Comparison of ENCODE assay signal across 8 cellular contexts in genomic region chr17:36935681-36936454, GRCh38. TPM values are rescaled to one million over a fixed set of nuclear protein-coding genes. Genes with fewer than 3 reads are reported as not detected.
A peak's percentile ranks its signal among the peaks of the same experiment; 100 is the strongest.
DNase-seq lines count a peak whose midpoint lies in the region; ATAC-seq, FAIRE-seq and TF ChIP-seq lines count a peak whose summit lies in the region.

No MANE protein-coding gene starts in this region.

- no peaks in the 10 kb centered on the region for H3K36me3 Mint-ChIP-seq in CD4-positive, alpha-beta T cell (ENCODE audit: low read depth)
- no peaks in the 10 kb centered on the region for H3K36me3 Mint-ChIP-seq in activated naive CD4-positive, alpha-beta T cell treated with anti-CD3 and anti-CD28 coated beads, Interleukin-2, amount 50 U/mL, for 24 hours

- 0% methylated on average over 22 to 43 of the region's 48 CpGs for WGBS in mesodermal cell (ENCODE audit: insufficient coverage in 2 of 2), 2 experiments

- H3K9me3 ChIP-seq in CD4-positive, alpha-beta T cell (ENCODE audit: control insufficient read depth, low read length): no peaks in the 10 kb centered on the region
- H3K9me3 ChIP-seq in HUES48 (ENCODE audit: control insufficient read depth, insufficient read depth, low read length) (no peaks in the 10 kb centered on the region), mesodermal cell (ENCODE audit: control insufficient read depth, low read length) (no peaks in the 10 kb centered on the region)

- no peaks in the 10 kb centered on the region for H3K9me3 Mint-ChIP-seq in CD4-positive, alpha-beta T cell
- H3K9me3 Mint-ChIP-seq in activated naive CD4-positive, alpha-beta T cell treated with anti-CD3 and anti-CD28 coated beads, Interleukin-2, amount 50 U/mL, for 24 hours: no peaks in the 10 kb centered on the region

- H3K36me3 ChIP-seq in HUES48 (ENCODE audit: control insufficient read depth, insufficient read depth, low read length) (no peaks in the 10 kb centered on the region), mesodermal cell (ENCODE audit: control insufficient read depth, insufficient read depth, low read length) (no peaks in the 10 kb centered on the region)

- no peak overlapping the region for H3K27ac Mint-ChIP-seq in CD4-positive, alpha-beta T cell
- no peak overlapping the region for H3K27ac Mint-ChIP-seq in activated naive CD4-positive, alpha-beta T cell treated with anti-CD3 and anti-CD28 coated beads, Interleukin-2, amount 50 U/mL, for 24 hours

- FAIRE-seq in D721Med (lab: Jason Lieb, UNC): no peak

- ATAC-seq in CD4-positive, alpha-beta T cell (ENCODE audit: poor library complexity): no peak
- ATAC-seq in HG02763 (IDR thresholded peaks at IDR 0.05; ENCODE audit: unreplicated experiment): no peak

- peaks cover 98% of the 10 kb centered on the region for H3K27me3 ChIP-seq in CD4-positive, alpha-beta T cell (ENCODE audit: control insufficient read depth, insufficient read depth, low read length)
- peaks cover 100% of the 10 kb centered on the region for H3K27me3 ChIP-seq in HUES48 (ENCODE audit: control insufficient read depth, insufficient read depth, low read length)

- H3K9ac ChIP-seq in HUES48 (ENCODE audit: low read depth, low read length): no peak overlapping the region

- peak overlapping the region; percentile 65 for H3K4me3 ChIP-seq in HUES48 (ENCODE audit: low read depth, low read length)
- peak overlapping the region; percentile 48 for H3K4me3 ChIP-seq in mesodermal cell (ENCODE audit: extremely low read depth, insufficient read depth, low read length, poor library complexity, severe bottlenecking)

- CTCF ChIA-PET in CD4-positive, alpha-beta T cell (lab: Charles Lee): interaction anchor here (1.2 kb wide), 1 partner anchor 12 kb away, joined by 3 read pairs; no protein-coding TSS in a partner anchor
- CTCF ChIA-PET in RWPE1 (lab: Yijun Ruan, JAX): no interaction called here

- DNase-seq in CD4-positive, alpha-beta T cell: no peak
- DNase-seq in RWPE1 (ENCODE audit: low spot score) (no peak), D721Med (ENCODE audit: insufficient read length, low spot score) (no peak), SKM-1 treated with dmso at 0.1 percent for 144 hours (lab: John Stamatoyannopoulos, UW; ENCODE audit: unreplicated experiment) (no peak)

- no peak for TF ChIP-seq CTCF in CD4-positive, alpha-beta T cell (IDR thresholded peaks at IDR 0.05)
- TF ChIP-seq CTCF in RWPE1 (conservative IDR thresholded peaks at IDR 0.05; ENCODE audit: low read depth): no peak
- no peak for TF ChIP-seq CTCF in D721Med (IDR thresholded peaks at IDR 0.05; ENCODE audit: insufficient read depth, missing control alignments)

- POLR2A ChIA-PET in CD4-positive, alpha-beta T cell (lab: Charles Lee): interaction anchor here (0.9 to 2.5 kb wide), 2 partner anchors 13 kb away, joined by 5 to 13 read pairs; partner anchors contain the start of gene AATF
- POLR2A ChIA-PET in RWPE1 (lab: Yijun Ruan, JAX; ENCODE audit: low non-redundant PET): no interaction called here

- H3K27ac ChIP-seq in CD4-positive, alpha-beta T cell (ENCODE audit: low read depth, low read length): no peak overlapping the region
- H3K27ac ChIP-seq in HUES48 (ENCODE audit: low read depth, low read length) (no peak overlapping the region), mesodermal cell (ENCODE audit: low read depth, low read length, severe bottlenecking) (no peak overlapping the region), RWPE1 (no peak overlapping the region)

- intact Hi-C loops in CD4-positive, alpha-beta T cell (cut with DNase I, micrococcal nuclease): no loop called here

- peaks cover 59% of the 10 kb centered on the region for H3K4me1 ChIP-seq in HUES48 (ENCODE audit: control insufficient read depth, insufficient read depth, low read length)
- H3K4me1 ChIP-seq in mesodermal cell (ENCODE audit: control insufficient read depth, insufficient read depth, low read length, poor library complexity, severe bottlenecking): peaks cover 49% of the 10 kb centered on the region

- peak overlapping the region; percentile 77 for H3K4me3 Mint-ChIP-seq in CD4-positive, alpha-beta T cell
- H3K4me3 Mint-ChIP-seq in activated naive CD4-positive, alpha-beta T cell treated with anti-CD3 and anti-CD28 coated beads, Interleukin-2, amount 50 U/mL, for 24 hours: peak overlapping the region; percentile 30

- H3K27me3 Mint-ChIP-seq in CD4-positive, alpha-beta T cell: peaks cover 97% of the 10 kb centered on the region
- H3K27me3 Mint-ChIP-seq in activated naive CD4-positive, alpha-beta T cell treated with anti-CD3 and anti-CD28 coated beads, Interleukin-2, amount 50 U/mL, for 24 hours: peaks cover 61% of the 10 kb centered on the region

- peaks cover 84% of the 10 kb centered on the region for H3K4me1 Mint-ChIP-seq in CD4-positive, alpha-beta T cell (ENCODE audit: low read depth)
- peaks cover 77% of the 10 kb centered on the region for H3K4me1 Mint-ChIP-seq in activated naive CD4-positive, alpha-beta T cell treated with anti-CD3 and anti-CD28 coated beads, Interleukin-2, amount 50 U/mL, for 24 hours

RNA-seq across cellular contexts. Expression of gene LHX1, which starts 1.4 kb away (rescaled TPM):
- not detected for total RNA-seq in CD4-positive, alpha-beta T cell
- 3.7 TPM for polyA plus RNA-seq in mesodermal cell (2013, experiment 1 of 2)
- 2.6 TPM for polyA plus RNA-seq in mesodermal cell (2013, experiment 2 of 2)

RNA-seq across cellular contexts. Expression of gene AATF, which starts 12.9 kb away (rescaled TPM):
- 10 to 100 TPM; 40.3 to 40.8 TPM for total RNA-seq in CD4-positive, alpha-beta T cell
- 32.4 TPM for polyA plus RNA-seq in mesodermal cell (2013, experiment 1 of 2)
- 28.9 TPM for polyA plus RNA-seq in mesodermal cell (2013, experiment 2 of 2)
